Comparison of ENCODE assay signal across 21 cellular contexts in genomic region chr2:233375490-233376314, GRCh38. TPM values are rescaled to one million over a fixed set of nuclear protein-coding genes. Genes with fewer than 3 reads are reported as not detected.
DNase-seq lines count a peak whose midpoint lies in the region; ATAC-seq and TF ChIP-seq lines count a peak whose summit lies in the region.
"Had no signal": no experiment of that assay in that cellular context is flagged by ENCODE, and none has a peak within 500 bp of the region (broad histone marks: within the 10 kb centered on the region; RNA-seq: fewer than 3 reads in every experiment).

No MANE protein-coding gene starts in this region.

- POLR2A ChIA-PET in activated CD8-positive, alpha-beta T cell treated with anti-CD3 and anti-CD28 coated beads for 36 hours (lab: Charles Lee) = interaction anchor here (1.2 kb wide), 1 partner anchor 13 kb away, joined by 4 read pairs; no protein-coding TSS in a partner anchor
- POLR2A ChIA-PET in activated CD8-positive, alpha-beta T cell treated with anti-CD3 and anti-CD28 coated beads, Interleukin-2, amount 10 ng/mL, durations not matched to agents 7 days and 5 days (lab: Charles Lee) = no interaction called here

- no peak for TF ChIP-seq POLR2A in heart left ventricle (IDR thresholded peaks at IDR 0.05)

- H3K9me3 Mint-ChIP-seq in activated CD8-positive, alpha-beta T cell treated with anti-CD3 and anti-CD28 coated beads for 36 hours = no peaks in the 10 kb centered on the region
- H3K9me3 Mint-ChIP-seq in activated CD8-positive, alpha-beta T cell treated with anti-CD3 and anti-CD28 coated beads, Interleukin-2, amount 10 ng/mL, durations not matched to agents 7 days and 5 days (ENCODE audit: insufficient read depth) = no peaks in the 10 kb centered on the region
- no peaks in the 10 kb centered on the region for H3K9me3 Mint-ChIP-seq in immature natural killer cell
- H3K9me3 Mint-ChIP-seq in stimulated activated naive B cell treated with anti-CD40 and anti-IgM and Interleukin-4, amounts not matched to agents 10 μg/mL and 1 μg/mL and 100 μg/mL, for 72 hours = no peaks in the 10 kb centered on the region
- H3K9me3 Mint-ChIP-seq: H9; T-helper 1 cell treated with Interleukin-12 subunit alpha and Interleukin-12 subunit beta and Interleukin-4 antibody, amounts not matched to agents 30 μg/mL and 1 μg/mL, for 36 hours had no signal

- H3K4me3 Mint-ChIP-seq in activated CD8-positive, alpha-beta T cell treated with anti-CD3 and anti-CD28 coated beads for 36 hours = no peak overlapping the region
- H3K4me3 Mint-ChIP-seq in activated CD8-positive, alpha-beta T cell treated with anti-CD3 and anti-CD28 coated beads, Interleukin-2, amount 10 ng/mL, durations not matched to agents 7 days and 5 days = no peak overlapping the region
- H3K4me3 Mint-ChIP-seq in immature natural killer cell = no peak overlapping the region
- H3K4me3 Mint-ChIP-seq in stimulated activated naive B cell treated with anti-CD40 and anti-IgM and Interleukin-4, amounts not matched to agents 10 μg/mL and 1 μg/mL and 100 μg/mL, for 72 hours = peak overlapping the region in 1 of 2 donors; percentile 17
- H3K4me3 Mint-ChIP-seq: H9; T-helper 1 cell treated with Interleukin-12 subunit alpha and Interleukin-12 subunit beta and Interleukin-4 antibody, amounts not matched to agents 30 μg/mL and 1 μg/mL, for 36 hours had no signal

- DNase-seq in activated CD8-positive, alpha-beta T cell treated with anti-CD3 and anti-CD28 coated beads for 36 hours = no peak
- no peak for DNase-seq in activated CD8-positive, alpha-beta T cell treated with anti-CD3 and anti-CD28 coated beads, Interleukin-2, amount 10 ng/mL, durations not matched to agents 7 days and 5 days
- DNase-seq in immature natural killer cell = no peak
- DNase-seq in stimulated activated naive B cell treated with anti-CD40 and anti-IgM and Interleukin-4, amounts not matched to agents 10 μg/mL and 1 μg/mL and 100 μg/mL, for 72 hours = no peak
- no peak for DNase-seq in DMS114 treated with DMSO at 0.1 percent for 48 hours (lab: John Stamatoyannopoulos, UW; ENCODE audit: unreplicated experiment)
- no peak for DNase-seq in heart left ventricle
- no peak for DNase-seq in NOMO-1 treated with dmso at 0.1 percent for 144 hours (lab: John Stamatoyannopoulos, UW; ENCODE audit: unreplicated experiment)
- DNase-seq: 8988T; activated CD4-positive, alpha-beta T cell treated with anti-CD3 and anti-CD28 coated beads for 1 hour; amniotic stem cell; COR-L47; GF-D8; H9; NCI-H526 treated with DMSO at 0.1 percent for 48 hours; RPMI8226 had no signal

- H3K4me1 Mint-ChIP-seq in activated CD8-positive, alpha-beta T cell treated with anti-CD3 and anti-CD28 coated beads for 36 hours (ENCODE audit: low read depth) = peaks cover 41% of the 10 kb centered on the region
- peaks cover 24% of the 10 kb centered on the region for H3K4me1 Mint-ChIP-seq in activated CD8-positive, alpha-beta T cell treated with anti-CD3 and anti-CD28 coated beads, Interleukin-2, amount 10 ng/mL, durations not matched to agents 7 days and 5 days (ENCODE audit: low read depth)
- H3K4me1 Mint-ChIP-seq in immature natural killer cell = peaks cover 59 to 75% of the 10 kb centered on the region in 2 donors
- H3K4me1 Mint-ChIP-seq in stimulated activated naive B cell treated with anti-CD40 and anti-IgM and Interleukin-4, amounts not matched to agents 10 μg/mL and 1 μg/mL and 100 μg/mL, for 72 hours = peaks cover 44 to 60% of the 10 kb centered on the region in 2 donors

- TF ChIP-seq CTCF in activated CD8-positive, alpha-beta T cell treated with anti-CD3 and anti-CD28 coated beads for 36 hours (IDR thresholded peaks at IDR 0.05) = no peak
- no peak for TF ChIP-seq CTCF in heart left ventricle (IDR thresholded peaks at IDR 0.05)

- WGBS in heart left ventricle, 4 donors = 68 to 82% (median 76%) methylated on average over 10 of the region's 10 CpGs

- H3K4me3 ChIP-seq in heart left ventricle = no peak overlapping the region
- H3K4me3 ChIP-seq: gastroesophageal sphincter, prostate gland, tibial nerve had no signal

- peaks cover 24% of the 10 kb centered on the region for H3K36me3 Mint-ChIP-seq in activated CD8-positive, alpha-beta T cell treated with anti-CD3 and anti-CD28 coated beads for 36 hours (ENCODE audit: low read depth)
- peaks cover 59% of the 10 kb centered on the region for H3K36me3 Mint-ChIP-seq in activated CD8-positive, alpha-beta T cell treated with anti-CD3 and anti-CD28 coated beads, Interleukin-2, amount 10 ng/mL, durations not matched to agents 7 days and 5 days (ENCODE audit: low read depth)
- H3K36me3 Mint-ChIP-seq in immature natural killer cell = peaks cover 12 to 20% (median 14%) of the 10 kb centered on the region in 3 donors
- peaks cover 41 to 61% of the 10 kb centered on the region in 2 donors for H3K36me3 Mint-ChIP-seq in stimulated activated naive B cell treated with anti-CD40 and anti-IgM and Interleukin-4, amounts not matched to agents 10 μg/mL and 1 μg/mL and 100 μg/mL, for 72 hours

- peak overlapping the region; percentile 1 for H3K27ac Mint-ChIP-seq in activated CD8-positive, alpha-beta T cell treated with anti-CD3 and anti-CD28 coated beads for 36 hours
- H3K27ac Mint-ChIP-seq in activated CD8-positive, alpha-beta T cell treated with anti-CD3 and anti-CD28 coated beads, Interleukin-2, amount 10 ng/mL, durations not matched to agents 7 days and 5 days = no peak overlapping the region
- peak overlapping the region; percentile 34 to 68 (median 47) for H3K27ac Mint-ChIP-seq in immature natural killer cell
- peak overlapping the region; percentile 72 for H3K27ac Mint-ChIP-seq in stimulated activated naive B cell treated with anti-CD40 and anti-IgM and Interleukin-4, amounts not matched to agents 10 μg/mL and 1 μg/mL and 100 μg/mL, for 72 hours
- H3K27ac Mint-ChIP-seq: H9; T-helper 1 cell treated with Interleukin-12 subunit alpha and Interleukin-12 subunit beta and Interleukin-4 antibody, amounts not matched to agents 30 μg/mL and 1 μg/mL, for 36 hours had no signal

- intact Hi-C loops in activated CD8-positive, alpha-beta T cell treated with anti-CD3 and anti-CD28 coated beads for 36 hours (cut with micrococcal nuclease) = no loop called here
- intact Hi-C loops in heart left ventricle (cut with DNase I) = loop anchor here in 1 of 10 donors (1.0 kb wide), 1 partner anchor 12 kb away; no protein-coding TSS in a partner anchor

- no peak overlapping the region for H3K27ac ChIP-seq in heart left ventricle
- H3K27ac ChIP-seq: gastroesophageal sphincter, HL-60, tibial nerve had no signal

- H3K4me1 ChIP-seq in heart left ventricle = peaks cover 0 to 9% (median 0%) of the 10 kb centered on the region in 12 donors
- H3K4me1 ChIP-seq: gastroesophageal sphincter, tibial nerve had no signal

- no peaks in the 10 kb centered on the region for H3K27me3 Mint-ChIP-seq in activated CD8-positive, alpha-beta T cell treated with anti-CD3 and anti-CD28 coated beads for 36 hours
- H3K27me3 Mint-ChIP-seq in activated CD8-positive, alpha-beta T cell treated with anti-CD3 and anti-CD28 coated beads, Interleukin-2, amount 10 ng/mL, durations not matched to agents 7 days and 5 days (ENCODE audit: low read depth) = no peaks in the 10 kb centered on the region
- H3K27me3 Mint-ChIP-seq in immature natural killer cell (ENCODE audit: low read depth in 3 of 3) = peaks cover 0 to 5% (median 3%) of the 10 kb centered on the region in 3 donors
- H3K27me3 Mint-ChIP-seq in stimulated activated naive B cell treated with anti-CD40 and anti-IgM and Interleukin-4, amounts not matched to agents 10 μg/mL and 1 μg/mL and 100 μg/mL, for 72 hours = no peaks in the 10 kb centered on the region

- H3K36me3 ChIP-seq in heart left ventricle = peaks cover 0 to 13% (median 0%) of the 10 kb centered on the region in 9 donors
- H3K36me3 ChIP-seq: prostate gland had no signal

- H3K27me3 ChIP-seq in heart left ventricle = no peaks in the 10 kb centered on the region
- H3K27me3 ChIP-seq: gastroesophageal sphincter, tibial nerve had no signal

- H3K9me3 ChIP-seq in heart left ventricle = peaks cover 0 to 5% (median 0%) of the 10 kb centered on the region in 12 donors
- H3K9me3 ChIP-seq: gastroesophageal sphincter, prostate gland, tibial nerve had no signal

- ATAC-seq in activated CD8-positive, alpha-beta T cell treated with anti-CD3 and anti-CD28 coated beads for 36 hours = no peak
- no peak for ATAC-seq in activated CD8-positive, alpha-beta T cell treated with anti-CD3 and anti-CD28 coated beads, Interleukin-2, amount 10 ng/mL, durations not matched to agents 7 days and 5 days
- ATAC-seq in HG03442 (IDR thresholded peaks at IDR 0.05; ENCODE audit: unreplicated experiment) (peak; percentile 37), heart left ventricle (no peak)
- ATAC-seq in stimulated activated naive B cell treated with anti-CD40 and anti-IgM and Interleukin-4, amounts not matched to agents 10 μg/mL and 1 μg/mL and 100 μg/mL, for 72 hours (replicated peaks) = no peak
- ATAC-seq: gastroesophageal sphincter had no signal

- CTCF ChIA-PET in activated CD8-positive, alpha-beta T cell treated with anti-CD3 and anti-CD28 coated beads for 36 hours (lab: Charles Lee) = no interaction called here
- CTCF ChIA-PET in activated CD8-positive, alpha-beta T cell treated with anti-CD3 and anti-CD28 coated beads, Interleukin-2, amount 10 ng/mL, durations not matched to agents 7 days and 5 days (lab: Charles Lee) = interaction anchor here (1.5 to 1.7 kb wide), 2 partner anchors 8 to 9 kb away, joined by 4 to 6 read pairs; no protein-coding TSS in a partner anchor

RNA-seq across cellular contexts. Expression of gene DGKD, which starts 21.4 kb away (rescaled TPM):
- 10 to 100 TPM; 89.6 to 99.5 TPM for total RNA-seq in activated CD8-positive, alpha-beta T cell treated with anti-CD3 and anti-CD28 coated beads for 36 hours
- 10 to 100 TPM; 92.1 to 94.2 TPM for total RNA-seq in activated CD8-positive, alpha-beta T cell treated with anti-CD3 and anti-CD28 coated beads, Interleukin-2, amount 10 ng/mL, durations not matched to agents 7 days and 5 days
- polyA plus RNA-seq in immature natural killer cell = 10 to 100 TPM; 15.9 to 60.6 (median 21.3) TPM
- total RNA-seq in heart left ventricle = 10 to 100 TPM; 15.5 to 67.3 (median 42.8) TPM
- polyA plus RNA-seq in heart left ventricle = 10 to 100 TPM; 51.2 to 88.6 TPM
